Comparison of ENCODE assay signal across 22 cellular contexts in the genomic region with DNA sequence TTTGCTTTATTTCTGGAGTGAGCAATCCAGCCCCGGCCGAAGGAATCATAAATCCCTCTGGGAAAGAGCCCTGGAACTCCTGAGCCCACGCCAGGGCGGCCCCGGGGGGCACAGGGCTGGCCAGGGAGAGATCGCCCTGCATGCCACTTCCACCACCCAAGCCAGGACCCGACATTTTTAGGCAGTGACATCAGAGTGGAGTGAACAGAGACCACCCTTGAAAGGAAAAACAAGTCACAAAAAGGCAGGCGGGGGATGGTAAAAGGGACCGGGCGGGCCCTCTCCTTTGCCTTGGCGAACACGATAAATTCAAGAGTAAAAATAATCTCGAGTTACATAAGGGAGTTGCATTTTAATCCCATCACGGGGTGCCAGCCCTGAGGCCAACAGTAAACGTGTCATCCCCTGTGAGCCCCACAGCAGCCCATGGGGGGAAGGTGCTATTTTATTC.
"Had no signal": no experiment of that assay in that cellular context is flagged by ENCODE, and none has a peak within 500 bp of the region (broad histone marks: within the 10 kb centered on the region; RNA-seq: fewer than 3 reads in every experiment).

No MANE protein-coding gene starts in this region.

- H3K4me1 ChIP-seq: lower lobe of right lung, uterus had no signal

- H3K36me3 ChIP-seq: lower lobe of right lung, neural progenitor cell, ovary, uterus had no signal

- H3K27ac ChIP-seq: lower lobe of right lung, neural progenitor cell, psoas muscle, skin epidermis, uterus had no signal

- ATAC-seq: lower lobe of right lung; naive thymus-derived CD8-positive, alpha-beta T cell; psoas muscle; stimulated activated effector memory CD8-positive, alpha-beta T cell treated with anti-CD3 and anti-CD28 coated beads, Interleukin-12 subunit alpha, Interleukin-12 subunit beta, amount 100 ng/mL, for 72 hours; stimulated activated naive CD8-positive, alpha-beta T cell treated with anti-CD3 and anti-CD28 coated beads, Interleukin-15, amount 100 ng/mL, for 72 hours had no signal

- H3K4me3 ChIP-seq: lower lobe of right lung, neural progenitor cell, ovary, psoas muscle, skin epidermis, uterus had no signal

- DNase-seq: activated CD4-positive, alpha-beta memory T cell treated with anti-CD3 and anti-CD28 coated beads for 36 hours; activated CD4-positive, alpha-beta T cell treated with anti-CD3 and anti-CD28 coated beads for 48 hours; activated CD4-positive, CD25-positive, alpha-beta regulatory T cell; activated naive CD4-positive, alpha-beta T cell treated with Interleukin-2 at 50 U/mL for 16 hours; activated naive CD8-positive, alpha-beta T cell treated with anti-CD3 and anti-CD28 coated beads for 36 hours; activated T-cell treated with anti-CD3 and anti-CD28 coated beads, Interleukin-2, amount 50 U/mL, for 48 hours; dermis blood vessel endothelial cell; effector CD8-positive, alpha-beta T cell; erythroblast; foreskin fibroblast; hypothalamus; lower lobe of right lung; naive thymus-derived CD8-positive, alpha-beta T cell; ovary; psoas muscle; stimulated activated CD4-positive, alpha-beta T cell treated with anti-CD3 and anti-CD28 coated beads, Interleukin-2, amount 100 ng/mL, for 24 hours; stimulated activated naive CD8-positive, alpha-beta T cell treated with anti-CD3 and anti-CD28 coated beads, Interleukin-15, amount 100 ng/mL, for 72 hours; trophoblast cell; uterus had no signal

- H3K27me3 ChIP-seq: neural progenitor cell, ovary, uterus had no signal

- H3K9me3 ChIP-seq: lower lobe of right lung, ovary, psoas muscle, uterus had no signal
